14 cellular contexts compared by ENCODE assay signal in genomic region chr16:3127745-3128144, GRCh38. TPM values are rescaled to one million over a fixed set of nuclear protein-coding genes. Genes with fewer than 3 reads are reported as not detected.
DNase-seq lines count a peak whose midpoint lies in the region; ATAC-seq and TF ChIP-seq lines count a peak whose summit lies in the region.
"Had no signal": no experiment of that assay in that cellular context is flagged by ENCODE, and none has a peak within 500 bp of the region (broad histone marks: within the 10 kb centered on the region; RNA-seq: fewer than 3 reads in every experiment).

No MANE protein-coding gene starts in this region.

- no peak overlapping the region for H3K4me2 ChIP-seq in SK-N-SH

- peaks cover 27% of the 10 kb centered on the region for H3K4me1 Mint-ChIP-seq in MCF 10A (ENCODE audit: insufficient read depth, unreplicated experiment)

- no peak overlapping the region for H2AFZ ChIP-seq in SK-N-SH (ENCODE audit: low read depth)

- TF ChIP-seq RAD21 in SK-N-SH (IDR thresholded peaks at IDR 0.05; ENCODE audit: low read length), result no peak

- H3K79me2 ChIP-seq in SK-N-SH (ENCODE audit: insufficient read depth), result peaks cover 16% of the 10 kb centered on the region

- peaks cover 3% of the 10 kb centered on the region; the same call in 1 of the 2 replicates for H4K20me1 ChIP-seq in SK-N-SH (ENCODE audit: insufficient read depth)

- POLR2A ChIA-PET in MCF 10A (lab: Yijun Ruan, JAX), result interaction anchor here (0.6 to 6.7 kb wide), 9 partner anchors 15 to 69 kb away, joined by 3 to 47 read pairs (median 4); partner anchors contain the start of gene ZNF205
- POLR2A ChIA-PET in SK-N-SH (lab: Yijun Ruan, JAX), result interaction anchor here (0.9 kb wide), 1 partner anchor 23 kb away, joined by 4 read pairs; no protein-coding TSS in a partner anchor

- no peak for ATAC-seq in left ventricle myocardium superior
- ATAC-seq: body of pancreas had no signal

- no peak overlapping the region for H3K9ac ChIP-seq in SK-N-SH

- TF ChIP-seq CTCF in MCF 10A (IDR thresholded peaks at IDR 0.05; ENCODE audit: unreplicated experiment), result no peak
- no peak for TF ChIP-seq CTCF in breast epithelium (IDR thresholded peaks at IDR 0.05)
- TF ChIP-seq CTCF in SK-N-SH (IDR thresholded peaks at IDR 0.05), result no peak

- no peaks in the 10 kb centered on the region for H3K9me3 Mint-ChIP-seq in MCF 10A (ENCODE audit: unreplicated experiment)

- H3K27ac ChIP-seq in breast epithelium (no peak overlapping the region), SK-N-SH (ENCODE audit: low read depth in 2 of 2, low read length in 1 of 2) (no peak overlapping the region)
- H3K27ac ChIP-seq: BLaER1, body of pancreas, Peyer's patch had no signal

- peaks cover 48% of the 10 kb centered on the region for H3F3A ChIP-seq in SK-N-SH (replicated peaks; ENCODE audit: insufficient read depth)

- H3K4me3 ChIP-seq in breast epithelium, result no peak overlapping the region
- no peak overlapping the region for H3K4me3 ChIP-seq in SK-N-SH (ENCODE audit: low read depth in 2 of 2, low read length in 1 of 2)
- H3K4me3 ChIP-seq: BLaER1, body of pancreas, Peyer's patch had no signal

- BruUV-seq in MCF 10A (replicated peaks; lab: Mats Ljungman, UMichigan), result no TSS peak

- peaks cover 52% of the 10 kb centered on the region for H3K36me3 Mint-ChIP-seq in MCF 10A (ENCODE audit: insufficient read depth, unreplicated experiment)

- DNase-seq in MCF 10A (ENCODE audit: unreplicated experiment), result no peak
- no peak for DNase-seq in breast epithelium (ENCODE audit: low spot score in 2 of 2)
- peak; percentile 93 for DNase-seq in NCI-H524 treated with DMSO at 0.1 percent for 48 hours (lab: John Stamatoyannopoulos, UW)
- DNase-seq in cerebellum (ENCODE audit: low spot score), result peak; percentile 67
- no peak for DNase-seq in SK-N-SH
- no peak for DNase-seq in islet precursor cell
- DNase-seq in KG1 (lab: John Stamatoyannopoulos, UW), result no peak
- no peak for DNase-seq in left ventricle myocardium superior
- DNase-seq: activated CD8-positive, alpha-beta memory T cell treated with anti-CD3 and anti-CD28 coated beads, Interleukin-2, amount 50 U/mL, for 48 hours; body of pancreas; kidney glomerular epithelial cell; Peyer's patch had no signal

- intact Hi-C loops in MCF 10A (cut with micrococcal nuclease) (no loop called here), breast epithelium (cut with DNase I; ENCODE audit: low total_unique reads) (no loop called here), left ventricle myocardium superior (cut with micrococcal nuclease) (no loop called here)

- CTCF ChIA-PET in MCF 10A (lab: Yijun Ruan, JAX) (interaction anchor here (0.6 to 9.1 kb wide), 9 partner anchors 22 to 527 kb away, joined by 3 to 75 read pairs (median 4); partner anchors contain the start of gene DNASE1), SK-N-SH (lab: Yijun Ruan, JAX) (interaction anchor here (0.8 to 6.0 kb wide), 7 partner anchors 10 to 98 kb away, joined by 3 to 64 read pairs (median 36); partner anchors contain the start of gene ZNF205)

- no peak for TF ChIP-seq EP300 in SK-N-SH (IDR thresholded peaks at IDR 0.05; ENCODE audit: borderline replicate concordance in 1 of 2, low read depth in 1 of 2, low read length in 1 of 2)

- no peaks in the 10 kb centered on the region for H3K36me3 ChIP-seq in breast epithelium
- H3K36me3 ChIP-seq in SK-N-SH (replicated peaks in 1 of 2; ENCODE audit: control insufficient read depth in 1 of 2, insufficient read depth in 2 of 2, low read length in 1 of 2), result peaks cover 18 to 51% of the 10 kb centered on the region in 2 experiments

- H3K9me2 ChIP-seq in SK-N-SH, result no peaks in the 10 kb centered on the region

- H3K27me3 ChIP-seq in breast epithelium (no peaks in the 10 kb centered on the region), SK-N-SH (ENCODE audit: insufficient read depth) (no peaks in the 10 kb centered on the region)
- H3K27me3 ChIP-seq: BLaER1, body of pancreas, Peyer's patch had no signal

- peaks cover 3 to 14% of the 10 kb centered on the region in 2 donors for H3K4me1 ChIP-seq in breast epithelium
- H3K4me1 ChIP-seq in SK-N-SH (ENCODE audit: control insufficient read depth in 1 of 2, insufficient read depth in 2 of 2, low read depth in 1 of 2, low read length in 1 of 2), result peaks cover 8% of the 10 kb centered on the region in 2 experiments; a peak in 1 of 4 replicates

- H3K4me3 Mint-ChIP-seq in MCF 10A (ENCODE audit: unreplicated experiment), result peak overlapping the region; percentile 14

- H3K9me3 ChIP-seq in breast epithelium (no peaks in the 10 kb centered on the region), SK-N-SH (no peaks in the 10 kb centered on the region)
- H3K9me3 ChIP-seq: BLaER1, body of pancreas, Peyer's patch had no signal

- TF ChIP-seq POLR2A in breast epithelium (IDR thresholded peaks at IDR 0.05), result no peak

- H3K27ac Mint-ChIP-seq in MCF 10A (ENCODE audit: low read depth, unreplicated experiment), result no peak overlapping the region

- H3K27me3 Mint-ChIP-seq in MCF 10A (ENCODE audit: insufficient read depth, unreplicated experiment), result no peaks in the 10 kb centered on the region

- WGBS in SK-N-SH (ENCODE audit: low lambda C conversion rate), result 85% methylated on average over 6 of the region's 6 CpGs

TF ChIP-seq in SK-N-SH, 30 proteins besides CTCF, POLR2A, EP300 and RAD21 (continues in another document):
- TF ChIP-seq TEAD4 (IDR thresholded peaks at IDR 0.05; ENCODE audit: borderline replicate concordance, insufficient read depth) (no peak), JUND (IDR thresholded peaks at IDR 0.05) (no peak), EZH2phosphoT487 (IDR thresholded peaks at IDR 0.05; ENCODE audit: borderline replicate concordance, low read depth) (no peak), RFX5 (IDR thresholded peaks at IDR 0.05; ENCODE audit: low read length) (no peak), CHD2 (IDR thresholded peaks at IDR 0.05; ENCODE audit: low read length, partially characterized antibody) (no peak), USF2 (IDR thresholded peaks at IDR 0.05; ENCODE audit: borderline replicate concordance, low read depth, low read length) (no peak), REST (IDR thresholded peaks at IDR 0.05; ENCODE audit: low read depth, low read length) (no peak), ELF1 (IDR thresholded peaks at IDR 0.05) (no peak), MXI1 (IDR thresholded peaks at IDR 0.05; ENCODE audit: low read depth, low read length) (no peak), SMC3 (IDR thresholded peaks at IDR 0.05; ENCODE audit: low read depth, low read length) (no peak), FOXJ3 (CRISPR knock-in tag; IDR thresholded peaks at IDR 0.05) (no peak)

RNA-seq across cellular contexts. Expression of gene ZNF213, which starts 7.1 kb away (rescaled TPM):
- 19.7 and 20.7 TPM in 2 replicates for total RNA-seq in MCF 10A (2022)
- total RNA-seq in breast epithelium, result 1 to 10 TPM; 4.0 to 5.6 (median 5.6) TPM
- 6.4 TPM for total RNA-seq in cerebellum
- 0.83 and 1.1 TPM in 2 replicates for polyA plus RNA-seq in SK-N-SH (2012; rRNA removed)
- polyA plus RNA-seq in SK-N-SH (2012; cell fraction: cytosol; rRNA removed), result 0.55 and 0.92 TPM in 2 replicates
- polyA plus RNA-seq in SK-N-SH (2012; cell fraction: nucleus; rRNA removed), result 1.4 and 2.5 TPM in 2 replicates
- 7.1 TPM for total RNA-seq in left ventricle myocardium superior

RNA-seq across cellular contexts. Expression of gene ZNF205, which starts 15.4 kb away (rescaled TPM):
- total RNA-seq in MCF 10A (2022) (11.8 and 12.1 TPM in 2 replicates), breast epithelium (10 to 100 TPM; 12.5 to 18.9 (median 13.4) TPM), cerebellum (11.0 TPM), left ventricle myocardium superior (8.8 TPM)
- polyA plus RNA-seq in SK-N-SH (2012; rRNA removed), result 7.6 and 9.7 TPM in 2 replicates
- 3.8 and 6.7 TPM in 2 replicates for polyA plus RNA-seq in SK-N-SH (2012; cell fraction: cytosol; rRNA removed)
- polyA plus RNA-seq in SK-N-SH (2012; cell fraction: nucleus; rRNA removed), result 17.6 and 22.7 TPM in 2 replicates

RNA-seq across cellular contexts. Expression of gene ZSCAN10, which starts 28.7 kb away (rescaled TPM):
- total RNA-seq in MCF 10A (2022) (0.49 and 1.4 TPM in 2 replicates), breast epithelium (not detected), cerebellum (not detected), left ventricle myocardium superior (not detected)
- polyA plus RNA-seq in SK-N-SH (2012; rRNA removed), result 0.05 TPM in 1 of 2 replicates, not detected in the other
- polyA plus RNA-seq in SK-N-SH (2012; cell fraction: cytosol; rRNA removed), result not detected in 2 replicates
- polyA plus RNA-seq in SK-N-SH (2012; cell fraction: nucleus; rRNA removed), result 0.08 and 0.16 TPM in 2 replicates
- total RNA-seq: body of pancreas, LHCN-M2, Peyer's patch had no signal

Comparison
In these comparisons a context has a peak if more than half of its experiments do, and no peak if none do; other contexts are left out.
1. DNase-seq: peak in NCI-H524 treated with DMSO at 0.1 percent for 48 hours (single experiment) and cerebellum (single experiment); none in MCF 10A (single experiment), breast epithelium (0 of 2), SK-N-SH (single experiment), islet precursor cell (single experiment), KG1 (single experiment) and left ventricle myocardium superior (single experiment).